8 cellular contexts compared by ENCODE assay signal in the genomic region with DNA sequence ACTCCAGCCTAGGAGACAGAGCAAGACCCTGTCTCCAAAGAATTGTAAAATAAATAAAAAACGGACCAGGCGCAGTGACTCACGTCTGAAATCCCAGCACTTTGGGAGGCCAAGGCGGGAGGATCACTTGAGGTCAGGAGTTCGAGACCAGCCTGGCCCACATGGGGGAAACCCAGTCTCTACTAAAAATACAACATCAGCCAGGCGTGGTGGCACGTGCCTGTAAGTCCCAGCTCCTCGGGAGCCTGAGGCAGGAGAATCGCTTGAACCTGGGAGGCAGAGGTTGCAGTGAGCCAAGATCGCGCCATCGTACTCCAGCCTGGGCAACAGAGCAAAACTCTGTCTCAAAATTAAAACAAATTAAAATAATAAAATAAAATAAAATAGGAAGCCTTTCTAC. TPM values are rescaled to one million over a fixed set of nuclear protein-coding genes. Genes with fewer than 3 reads are reported as not detected.
DNase-seq lines count a peak whose midpoint lies in the region; ATAC-seq, FAIRE-seq and TF ChIP-seq lines count a peak whose summit lies in the region.
"Not testable (repeated sequence)": the region's sequence is repeated elsewhere in the genome, so short reads cannot be mapped to it uniquely, and the experiment has no call there.

No MANE protein-coding gene starts in this region.

- not testable (repeated sequence) for H3K27me3 ChIP-seq in AG04450 (ENCODE audit: control insufficient read depth, insufficient read depth, low read length); H9 (ENCODE audit: insufficient read depth, low read length); PC-9 (ENCODE audit: insufficient read depth, low read depth); bronchial epithelial cell (ENCODE audit: control insufficient read depth, insufficient read depth, low read length); cardiac muscle cell; smooth muscle cell (ENCODE audit: low read depth)

- H3K9me2 ChIP-seq in PC-9 (ENCODE audit: insufficient read depth): not testable (repeated sequence)

- not testable (repeated sequence) for H2BK12ac ChIP-seq in H9 (ENCODE audit: insufficient read length, low read depth, low read length)

- H3K18ac ChIP-seq in H9 (ENCODE audit: insufficient read length, low read depth, low read length): not testable (repeated sequence)

- peak overlapping the region; percentile 63 to 79 for H3K4me3 Mint-ChIP-seq in H9
- peak overlapping the region; percentile 62 for H3K4me3 Mint-ChIP-seq in activated CD8-positive, alpha-beta memory T cell treated with anti-CD3 and anti-CD28 coated beads, Interleukin-2, amount 10 ng/mL, durations not matched to agents 7 days and 5 days
- peak overlapping the region; percentile 46 to 84 (median 64) for H3K4me3 Mint-ChIP-seq in naive B cell

- H2AK5ac ChIP-seq in H9 (ENCODE audit: insufficient read length, low read length): not testable (repeated sequence)

- BruUV-seq in PC-9 (replicated peaks; lab: Mats Ljungman, UMichigan): TSS peak; percentile 34

- no CpG with 5 or more reads among the region's 12 CpGs for WGBS in H9 (ENCODE audit: extremely low coverage, insufficient read length, low lambda C conversion rate)
- WGBS in smooth muscle cell (ENCODE audit: low lambda C conversion rate): 76% methylated on average over 12 of the region's 12 CpGs

- H3K36me3 ChIP-seq in PC-9 (ENCODE audit: low read depth); bronchial epithelial cell (ENCODE audit: control insufficient read depth, insufficient read depth, low read length); cardiac muscle cell; smooth muscle cell (ENCODE audit: low read depth): not testable (repeated sequence)

- H3K4ac ChIP-seq in H9 (ENCODE audit: low read depth, low read length): not testable (repeated sequence)

- H4K91ac ChIP-seq in H9 (ENCODE audit: insufficient read length, low read depth, low read length): not testable (repeated sequence)

- H3K14ac ChIP-seq in H9 (ENCODE audit: insufficient read depth, low read length): not testable (repeated sequence)

- H3F3A ChIP-seq in PC-9 (ENCODE audit: insufficient read depth, low read depth); smooth muscle cell (ENCODE audit: low read depth): not testable (repeated sequence)

- CTCF ChIA-PET in AG04450 (lab: Charles Lee); PC-9 (lab: Charles Lee); activated CD8-positive, alpha-beta memory T cell treated with anti-CD3 and anti-CD28 coated beads, Interleukin-2, amount 10 ng/mL, durations not matched to agents 7 days and 5 days (lab: Charles Lee): not testable (repeated sequence)

- peak overlapping the region; percentile 89 for H3K4me3 ChIP-seq in AG04450 (ENCODE audit: low read depth, low read length)
- peak overlapping the region; percentile 79; the same call in 1 of the 2 replicates for H3K4me3 ChIP-seq in PC-9
- H3K4me3 ChIP-seq in bronchial epithelial cell (ENCODE audit: low read depth, low read length): peak overlapping the region; percentile 91
- peak overlapping the region; percentile 74 for H3K4me3 ChIP-seq in cardiac muscle cell
- peak overlapping the region; percentile 88 for H3K4me3 ChIP-seq in smooth muscle cell

- H3K79me1 ChIP-seq in H9 (ENCODE audit: insufficient read depth, low read depth, low read length, poor library complexity, severe bottlenecking): not testable (repeated sequence)

- H3K27ac ChIP-seq in AG04450 (ENCODE audit: low read depth, low read length); H9 (ENCODE audit: insufficient read length, low read depth, low read length); PC-9; cardiac muscle cell; smooth muscle cell (ENCODE audit: low read depth): not testable (repeated sequence)

- not testable (repeated sequence) for TF ChIP-seq CTCF in AG04450 (IDR thresholded peaks at IDR 0.05; ENCODE audit: low read depth, low read length); H9 (conservative IDR thresholded peaks at IDR 0.05); PC-9 (conservative IDR thresholded peaks at IDR 0.05); bronchial epithelial cell (IDR thresholded peaks at IDR 0.05; ENCODE audit: insufficient read depth, low read length, severe bottlenecking); cardiac muscle cell (IDR thresholded peaks at IDR 0.05; ENCODE audit: low read depth, low read length); smooth muscle cell (IDR thresholded peaks at IDR 0.05; ENCODE audit: borderline replicate concordance, insufficient read depth, poor library complexity, severe bottlenecking)

- not testable (repeated sequence) for H4K8ac ChIP-seq in H9 (replicated peaks; ENCODE audit: insufficient read length, low read depth, low read length)

- H3K9me3 ChIP-seq in AG04450 (ENCODE audit: control insufficient read depth, insufficient read depth, low read length); H9 (ENCODE audit: control insufficient read depth, low read depth, low read length); PC-9 (ENCODE audit: insufficient read depth, low read depth); cardiac muscle cell (ENCODE audit: low read depth); smooth muscle cell (replicated peaks; ENCODE audit: low read depth): not testable (repeated sequence)

- ATAC-seq in activated CD8-positive, alpha-beta memory T cell treated with anti-CD3 and anti-CD28 coated beads, Interleukin-2, amount 10 ng/mL, durations not matched to agents 7 days and 5 days; naive B cell (ENCODE audit: low read depth in 2 of 2): not testable (repeated sequence)

- FAIRE-seq in bronchial epithelial cell (lab: Jason Lieb, UNC): not testable (repeated sequence)

- not testable (repeated sequence) for H2BK120ac ChIP-seq in H9 (ENCODE audit: low read depth, low read length, poor library complexity, severe bottlenecking)

- H2BK20ac ChIP-seq in H9 (ENCODE audit: low read depth, low read length, poor library complexity, severe bottlenecking): not testable (repeated sequence)

- H3K27me3 Mint-ChIP-seq in H9 (ENCODE audit: low read depth); activated CD8-positive, alpha-beta memory T cell treated with anti-CD3 and anti-CD28 coated beads, Interleukin-2, amount 10 ng/mL, durations not matched to agents 7 days and 5 days; naive B cell: not testable (repeated sequence)

- not testable (repeated sequence) for H3K36me3 Mint-ChIP-seq in H9 (ENCODE audit: insufficient read depth in 1 of 3, low read depth in 3 of 3); activated CD8-positive, alpha-beta memory T cell treated with anti-CD3 and anti-CD28 coated beads, Interleukin-2, amount 10 ng/mL, durations not matched to agents 7 days and 5 days; naive B cell

- H3T11ph ChIP-seq in H9 (ENCODE audit: low read length): not testable (repeated sequence)

- H3K23me2 ChIP-seq in H9 (ENCODE audit: insufficient read length, low read depth, low read length, poor library complexity, severe bottlenecking): not testable (repeated sequence)

- not testable (repeated sequence) for H3K4me1 ChIP-seq in H9 (ENCODE audit: insufficient read depth, low read length); PC-9 (replicated peaks; ENCODE audit: insufficient read depth); cardiac muscle cell (ENCODE audit: low read depth); smooth muscle cell (ENCODE audit: low read depth)

- not testable (repeated sequence) for H3K4me1 Mint-ChIP-seq in H9; activated CD8-positive, alpha-beta memory T cell treated with anti-CD3 and anti-CD28 coated beads, Interleukin-2, amount 10 ng/mL, durations not matched to agents 7 days and 5 days
- peaks cover 14 to 18% (median 18%) of the 10 kb centered on the region in 3 donors for H3K4me1 Mint-ChIP-seq in naive B cell

- intact Hi-C loops in PC-9 (cut with micrococcal nuclease; ENCODE audit: unreplicated experiment): not testable (repeated sequence)

- POLR2A ChIA-PET in AG04450 (lab: Yijun Ruan, JAX); PC-9 (lab: Charles Lee; ENCODE audit: unreplicated experiment): not testable (repeated sequence)

- not testable (repeated sequence) for H2BK15ac ChIP-seq in H9 (ENCODE audit: low read depth, low read length)

- not testable (repeated sequence) for H2BK5ac ChIP-seq in H9 (ENCODE audit: insufficient read length, low read length)

- H3K23ac ChIP-seq in H9 (ENCODE audit: insufficient read length, low read depth, low read length): not testable (repeated sequence)

- H4K5ac ChIP-seq in H9 (ENCODE audit: insufficient read length, low read depth, low read length): not testable (repeated sequence)

- H3K4me2 ChIP-seq in H9 (ENCODE audit: insufficient read depth, insufficient read length, low read length) (peak overlapping the region; percentile 54), PC-9 (peak overlapping the region; percentile 69), smooth muscle cell (peak overlapping the region; percentile 92)

- not testable (repeated sequence) for DNase-seq in AG04450 (ENCODE audit: low read depth, low spot score); H9; PC-9; activated CD8-positive, alpha-beta memory T cell treated with anti-CD3 and anti-CD28 coated beads, Interleukin-2, amount 10 ng/mL, durations not matched to agents 7 days and 5 days; bronchial epithelial cell (ENCODE audit: low read depth); cardiac muscle cell (ENCODE audit: low read depth in 1 of 2, low spot score in 1 of 2); naive B cell; smooth muscle cell (lab: John Stamatoyannopoulos, UW; ENCODE audit: unreplicated experiment)

- not testable (repeated sequence) for H3K27ac Mint-ChIP-seq in H9
- H3K27ac Mint-ChIP-seq in activated CD8-positive, alpha-beta memory T cell treated with anti-CD3 and anti-CD28 coated beads, Interleukin-2, amount 10 ng/mL, durations not matched to agents 7 days and 5 days: peak overlapping the region; percentile 57
- H3K27ac Mint-ChIP-seq in naive B cell: peak overlapping the region in 4 of 6 donors; percentile 49 to 97 (median 69)

- H3K9me3 Mint-ChIP-seq in H9; activated CD8-positive, alpha-beta memory T cell treated with anti-CD3 and anti-CD28 coated beads, Interleukin-2, amount 10 ng/mL, durations not matched to agents 7 days and 5 days (ENCODE audit: low read depth); naive B cell: not testable (repeated sequence)

- not testable (repeated sequence) for H3K9ac ChIP-seq in H9 (ENCODE audit: extremely low read depth, insufficient read length, low read length); smooth muscle cell (ENCODE audit: low read depth)

- not testable (repeated sequence) for H4K20me1 ChIP-seq in H9 (ENCODE audit: control insufficient read depth, insufficient read depth, insufficient read length); PC-9 (ENCODE audit: insufficient read depth); smooth muscle cell (ENCODE audit: low read depth)

- H3K56ac ChIP-seq in H9 (ENCODE audit: insufficient read length, low read depth, low read length): not testable (repeated sequence)

- not testable (repeated sequence) for H3K79me2 ChIP-seq in H9 (ENCODE audit: insufficient read depth, low read length); PC-9 (ENCODE audit: low read depth); smooth muscle cell (ENCODE audit: low read depth)

- not testable (repeated sequence) for H2AFZ ChIP-seq in H9 (ENCODE audit: low read length); PC-9; smooth muscle cell (ENCODE audit: low read depth)

RNA-seq across cellular contexts. Expression of gene PPP2R3B, which starts 1.0 kb away (rescaled TPM):
- polyA plus RNA-seq in AG04450 (2011; rRNA removed) (4.8 and 5.5 TPM in 2 replicates), cardiac muscle cell (155 and 200 TPM in 2 replicates), naive B cell (ENCODE audit: low read depth in 6 of 6) (10 to 100 TPM in 4 of 6 donors, 1 to 10 TPM in 2; 8.3 to 17.4 (median 12.4) TPM), smooth muscle cell (25.1 and 39.5 TPM in 2 replicates)
- 10.0 and 14.6 TPM in 2 replicates for polyA minus RNA-seq in AG04450 (2011; rRNA and poly(A)+ RNA removed)
- total RNA-seq in H9 (2021) (63.3 and 72.1 TPM in 2 replicates), PC-9 (2021) (32.5 and 39.2 TPM in 2 replicates), bronchial epithelial cell (8.7 and 11.8 TPM in 2 replicates), cardiac muscle cell (119 and 142 TPM in 2 replicates), smooth muscle cell (15.2 TPM in 2 replicates)
- total RNA-seq in activated CD8-positive, alpha-beta memory T cell treated with anti-CD3 and anti-CD28 coated beads, Interleukin-2, amount 10 ng/mL, durations not matched to agents 7 days and 5 days: 10 to 100 TPM; 31.7 to 45.8 TPM
